Comparison of ENCODE assay signal across 20 cellular contexts in the genomic region with DNA sequence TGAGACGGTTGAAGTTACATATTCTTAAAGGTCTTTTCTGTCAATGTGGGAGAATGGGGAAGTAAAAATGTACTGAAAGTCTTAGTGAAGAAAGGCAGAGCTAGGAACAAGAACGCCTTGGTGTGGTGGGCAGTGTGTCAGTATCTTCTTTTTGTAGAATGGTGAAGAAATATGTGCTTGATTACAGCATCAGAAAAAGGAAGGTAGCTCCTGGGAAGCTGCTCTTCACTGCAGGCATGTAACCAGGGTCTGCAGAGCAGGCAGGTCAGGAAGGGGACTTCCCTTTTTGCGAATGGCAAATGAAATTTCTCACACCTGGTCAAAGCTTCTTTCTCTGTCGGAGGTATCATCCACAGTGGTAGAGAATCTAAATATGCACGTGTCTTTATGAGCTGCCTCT.
A peak's percentile ranks its signal among the peaks of the same experiment; 100 is the strongest.
DNase-seq lines count a peak whose midpoint lies in the region; ATAC-seq, FAIRE-seq and TF ChIP-seq lines count a peak whose summit lies in the region.
"Had no signal": no experiment of that assay in that cellular context is flagged by ENCODE, and none has a peak within 500 bp of the region (broad histone marks: within the 10 kb centered on the region; RNA-seq: fewer than 3 reads in every experiment).

No MANE protein-coding gene starts in this region.

- peaks cover 4% of the 10 kb centered on the region; the same call in 1 of the 2 replicates for H3K9me1 ChIP-seq in IMR-90 (ENCODE audit: insufficient read depth, low read length)

- H3K4me3 Mint-ChIP-seq in activated CD8-positive, alpha-beta memory T cell treated with anti-CD3 and anti-CD28 coated beads, Interleukin-2, amount 10 ng/mL, durations not matched to agents 7 days and 5 days, result no peak overlapping the region
- H3K4me3 Mint-ChIP-seq in activated CD8-positive, alpha-beta T cell treated with anti-CD3 and anti-CD28 coated beads for 36 hours, result no peak overlapping the region
- H3K4me3 Mint-ChIP-seq: activated naive CD8-positive, alpha-beta T cell; CD4-positive, CD25-positive, alpha-beta regulatory T cell; nephron had no signal

- no peaks in the 10 kb centered on the region for H3K79me2 ChIP-seq in GM12878 (ENCODE audit: control insufficient read depth, insufficient read depth, low read length)

- peak overlapping the region; percentile 0; the same call in 1 of the 2 replicates for H2BK120ac ChIP-seq in IMR-90 (ENCODE audit: low read depth, low read length)

- no peaks in the 10 kb centered on the region for H3K4me1 Mint-ChIP-seq in activated CD8-positive, alpha-beta memory T cell treated with anti-CD3 and anti-CD28 coated beads, Interleukin-2, amount 10 ng/mL, durations not matched to agents 7 days and 5 days
- no peaks in the 10 kb centered on the region for H3K4me1 Mint-ChIP-seq in activated CD8-positive, alpha-beta T cell treated with anti-CD3 and anti-CD28 coated beads for 36 hours (ENCODE audit: low read depth)
- H3K4me1 Mint-ChIP-seq: CD4-positive, CD25-positive, alpha-beta regulatory T cell had no signal

- H3K4me3 ChIP-seq in IMR-90 (ENCODE audit: insufficient read depth, low read depth, low read length), result no peak overlapping the region
- no peak overlapping the region for H3K4me3 ChIP-seq in GM12878
- H3K4me3 ChIP-seq: sigmoid colon, thoracic aorta had no signal

- DNase-seq in GM19239 (ENCODE audit: insufficient read length, low spot score) (no peak), IMR-90 (no peak), GM12878 (ENCODE audit: low read depth, low spot score) (no peak), GOT3 (lab: John Stamatoyannopoulos, UW) (no peak)
- DNase-seq in activated CD8-positive, alpha-beta memory T cell treated with anti-CD3 and anti-CD28 coated beads, Interleukin-2, amount 10 ng/mL, durations not matched to agents 7 days and 5 days, result no peak
- DNase-seq in activated CD8-positive, alpha-beta T cell treated with anti-CD3 and anti-CD28 coated beads for 36 hours, result no peak
- DNase-seq: activated CD8-positive, alpha-beta memory T cell treated with anti-CD3 and anti-CD28 coated beads for 24 hours; CD4-positive, CD25-positive, alpha-beta regulatory T cell; cerebellar nuclear complex; GDM1; hypothalamus; Karpas-422; NCI-H2107; sigmoid colon had no signal

- H3K9me3 ChIP-seq in IMR-90 (ENCODE audit: control insufficient read depth, insufficient read depth, low read length), result peaks cover 8% of the 10 kb centered on the region
- no peaks in the 10 kb centered on the region for H3K9me3 ChIP-seq in GM12878 (replicated peaks; ENCODE audit: control insufficient read depth, insufficient read depth, low read length)
- H3K9me3 ChIP-seq: sigmoid colon, thoracic aorta had no signal

- POLR2A ChIA-PET in IMR-90 (lab: Charles Lee; ENCODE audit: unreplicated experiment) (interaction anchor here (0.6 kb wide), 1 partner anchor 10 kb away, joined by 4 read pairs; no protein-coding TSS in a partner anchor), GM12878 (lab: Charles Lee) (no interaction called here)
- POLR2A ChIA-PET in activated CD8-positive, alpha-beta T cell treated with anti-CD3 and anti-CD28 coated beads for 36 hours (lab: Charles Lee), result no interaction called here

- BruUV-seq in IMR-90 (replicated peaks; lab: Mats Ljungman, UMichigan), result no TSS peak
- BruUV-seq in GM12878 (replicated peaks; lab: Mats Ljungman, UMichigan), result no TSS peak

- no peak overlapping the region for H3K56ac ChIP-seq in IMR-90 (ENCODE audit: extremely low read depth, insufficient read depth, low read length)

- ATAC-seq in HG02759 (IDR thresholded peaks at IDR 0.05; ENCODE audit: unreplicated experiment) (peak; percentile 75), IMR-90 (ENCODE audit: low read depth) (no peak), GM12878 (peak; percentile 80), GM19328 (IDR thresholded peaks at IDR 0.05; ENCODE audit: unreplicated experiment) (no peak)
- no peak for ATAC-seq in activated CD8-positive, alpha-beta memory T cell treated with anti-CD3 and anti-CD28 coated beads, Interleukin-2, amount 10 ng/mL, durations not matched to agents 7 days and 5 days
- ATAC-seq in activated CD8-positive, alpha-beta T cell treated with anti-CD3 and anti-CD28 coated beads for 36 hours, result no peak
- ATAC-seq: Panc1 had no signal

- H3K9ac ChIP-seq in IMR-90 (ENCODE audit: low read depth, low read length) (no peak overlapping the region), GM12878 (ENCODE audit: control insufficient read depth, insufficient read depth, low read length) (no peak overlapping the region)

- no peak overlapping the region for H2BK15ac ChIP-seq in IMR-90 (ENCODE audit: low read depth, low read length)

- H3K14ac ChIP-seq in IMR-90 (replicated peaks; ENCODE audit: low read depth, low read length), result no peak overlapping the region

- H4K8ac ChIP-seq in IMR-90 (ENCODE audit: low read depth in 2 of 2, low read length in 2 of 2), result peak overlapping the region in 1 of 2 experiments; percentile 11; a peak in 1 of 4 replicates

- peak overlapping the region; percentile 14; the same call in 1 of the 2 replicates for H3K4ac ChIP-seq in IMR-90 (ENCODE audit: low read depth, low read length)

- H3K4me1 ChIP-seq in IMR-90 (ENCODE audit: control insufficient read depth, insufficient read depth, low read length) (peaks cover 4% of the 10 kb centered on the region; the same call in 1 of the 2 replicates), GM12878 (ENCODE audit: control insufficient read depth, insufficient read depth, low read length) (no peaks in the 10 kb centered on the region)
- H3K4me1 ChIP-seq: sigmoid colon had no signal

- H3K23ac ChIP-seq in IMR-90 (ENCODE audit: low read depth, low read length), result no peak overlapping the region

- no peak for TF ChIP-seq CTCF in IMR-90 (conservative IDR thresholded peaks at IDR 0.05; ENCODE audit: low read depth, low read length)
- TF ChIP-seq CTCF in GM12878 (IDR thresholded peaks at IDR 0.05 in 2 of 3, conservative IDR thresholded peaks at IDR 0.05 in 1 of 3; ENCODE audit: control insufficient read depth in 2 of 3, extremely low read depth in 1 of 3, insufficient read depth in 1 of 3, low read depth in 3 of 3, low read length in 3 of 3), result no peak
- TF ChIP-seq CTCF in activated CD8-positive, alpha-beta T cell treated with anti-CD3 and anti-CD28 coated beads for 36 hours (IDR thresholded peaks at IDR 0.05), result no peak

- no peak overlapping the region for H2AK5ac ChIP-seq in IMR-90 (ENCODE audit: low read depth, low read length)

- peak overlapping the region; percentile 31 for H4K91ac ChIP-seq in IMR-90 (ENCODE audit: insufficient read depth, low read depth, low read length)

- RAD21 ChIA-PET in GM12878 (lab: Charles Lee; ENCODE audit: unreplicated experiment), result interaction anchor here (0.7 to 2.1 kb wide), 2 partner anchors 10 to 13 kb away, joined by 3 to 9 read pairs; no protein-coding TSS in a partner anchor

- H3K79me1 ChIP-seq in IMR-90 (ENCODE audit: low read depth in 1 of 2, low read length in 2 of 2), result no peaks in the 10 kb centered on the region

- FAIRE-seq in GM19239 (lab: Jason Lieb, UNC) (peak; percentile 54), GM12878 (lab: Jason Lieb, UNC) (no peak)

- no peaks in the 10 kb centered on the region for H3K36me3 ChIP-seq in IMR-90 (ENCODE audit: control insufficient read depth, insufficient read depth, low read length)
- H3K36me3 ChIP-seq in GM12878 (ENCODE audit: control insufficient read depth in 2 of 2, insufficient read depth in 2 of 2, low read length in 1 of 2), result no peaks in the 10 kb centered on the region
- H3K36me3 ChIP-seq: sigmoid colon, thoracic aorta had no signal

- H3K36me3 Mint-ChIP-seq in activated CD8-positive, alpha-beta memory T cell treated with anti-CD3 and anti-CD28 coated beads, Interleukin-2, amount 10 ng/mL, durations not matched to agents 7 days and 5 days, result no peaks in the 10 kb centered on the region
- H3K36me3 Mint-ChIP-seq in activated CD8-positive, alpha-beta T cell treated with anti-CD3 and anti-CD28 coated beads for 36 hours (ENCODE audit: low read depth), result no peaks in the 10 kb centered on the region
- H3K36me3 Mint-ChIP-seq: activated naive CD8-positive, alpha-beta T cell; CD4-positive, CD25-positive, alpha-beta regulatory T cell had no signal

- no peaks in the 10 kb centered on the region for H3K27me3 Mint-ChIP-seq in activated CD8-positive, alpha-beta memory T cell treated with anti-CD3 and anti-CD28 coated beads, Interleukin-2, amount 10 ng/mL, durations not matched to agents 7 days and 5 days
- H3K27me3 Mint-ChIP-seq in activated CD8-positive, alpha-beta T cell treated with anti-CD3 and anti-CD28 coated beads for 36 hours, result no peaks in the 10 kb centered on the region
- H3K27me3 Mint-ChIP-seq: activated naive CD8-positive, alpha-beta T cell; CD4-positive, CD25-positive, alpha-beta regulatory T cell had no signal

- no peak for TF ChIP-seq EP300 in GM12878 (IDR thresholded peaks at IDR 0.05; ENCODE audit: borderline replicate concordance in 1 of 2, control insufficient read depth in 1 of 2, low read depth in 2 of 2, low read length in 2 of 2)

- peak overlapping the region; percentile 82; the same call in 1 of the 2 replicates for H3K18ac ChIP-seq in IMR-90 (ENCODE audit: low read depth, low read length)

- H2AK9ac ChIP-seq in IMR-90 (replicated peaks; ENCODE audit: low read depth, low read length, poor library complexity), result no peak overlapping the region

- CTCF ChIA-PET in IMR-90 (lab: Yijun Ruan, JAX) (no interaction called here), GM12878 (lab: Yijun Ruan, JAX) (interaction anchor here (4.9 kb wide), 1 partner anchor 11 kb away, joined by 38 read pairs; no protein-coding TSS in a partner anchor)
- CTCF ChIA-PET in activated CD8-positive, alpha-beta memory T cell treated with anti-CD3 and anti-CD28 coated beads, Interleukin-2, amount 10 ng/mL, durations not matched to agents 7 days and 5 days (lab: Charles Lee), result no interaction called here
- CTCF ChIA-PET in activated CD8-positive, alpha-beta T cell treated with anti-CD3 and anti-CD28 coated beads for 36 hours (lab: Charles Lee), result no interaction called here

- peak overlapping the region; percentile 92; the same call in 1 of the 2 replicates for H4K5ac ChIP-seq in IMR-90 (ENCODE audit: low read depth, low read length)

- H2BK20ac ChIP-seq in IMR-90 (ENCODE audit: low read depth, low read length), result 0 out of 2 replicates have a peak overlapping the region, but pooled peaks have one; percentile 2

- H3K27ac Mint-ChIP-seq in activated CD8-positive, alpha-beta memory T cell treated with anti-CD3 and anti-CD28 coated beads, Interleukin-2, amount 10 ng/mL, durations not matched to agents 7 days and 5 days, result no peak overlapping the region
- no peak overlapping the region for H3K27ac Mint-ChIP-seq in activated CD8-positive, alpha-beta T cell treated with anti-CD3 and anti-CD28 coated beads for 36 hours
- H3K27ac Mint-ChIP-seq: activated naive CD8-positive, alpha-beta T cell; CD4-positive, CD25-positive, alpha-beta regulatory T cell; nephron had no signal

- H3K9me3 Mint-ChIP-seq in activated CD8-positive, alpha-beta memory T cell treated with anti-CD3 and anti-CD28 coated beads, Interleukin-2, amount 10 ng/mL, durations not matched to agents 7 days and 5 days (ENCODE audit: low read depth), result no peaks in the 10 kb centered on the region
- H3K9me3 Mint-ChIP-seq in activated CD8-positive, alpha-beta T cell treated with anti-CD3 and anti-CD28 coated beads for 36 hours, result peaks cover 1% of the 10 kb centered on the region

- H4K20me1 ChIP-seq in IMR-90 (ENCODE audit: insufficient read depth, low read length) (no peaks in the 10 kb centered on the region), GM12878 (ENCODE audit: control insufficient read depth, insufficient read depth) (no peaks in the 10 kb centered on the region)

- intact Hi-C loops in IMR-90 (cut with micrococcal nuclease), result no loop called here
- intact Hi-C loops in GM12878 (cut with micrococcal nuclease; ENCODE audit: unreplicated experiment), result no loop called here
- intact Hi-C loops in activated CD8-positive, alpha-beta T cell treated with anti-CD3 and anti-CD28 coated beads for 36 hours (cut with micrococcal nuclease), result no loop called here

- H2BK5ac ChIP-seq in IMR-90 (ENCODE audit: low read depth, low read length, poor library complexity, severe bottlenecking), result peak overlapping the region; percentile 83

- WGBS in IMR-90 (ENCODE audit: extremely low coverage in 2 of 2, insufficient read length in 1 of 2), 2 experiments, result 90% methylated on average over 1 of the region's 5 CpGs; no CpG with 5 or more reads in 1 of the 2 experiments
- WGBS in GM12878 (ENCODE audit: insufficient coverage, insufficient replicate concordance, low lambda C conversion rate, missing lambda C conversion rate), result 1% methylated on average over 5 of the region's 5 CpGs

- SMC1A ChIA-PET in GM12878 (lab: Charles Lee; ENCODE audit: uncharacterized antibody, unreplicated experiment), result interaction anchor here (0.6 to 3.1 kb wide), 6 partner anchors 10 to 116 kb away, joined by 3 to 19 read pairs (median 4); no protein-coding TSS in a partner anchor

- H2AFZ ChIP-seq in IMR-90 (replicated peaks; ENCODE audit: low read length, poor library complexity) (no peak overlapping the region), GM12878 (ENCODE audit: control insufficient read depth, low read depth, low read length) (no peak overlapping the region)

- H3K27ac ChIP-seq in IMR-90 (ENCODE audit: insufficient read depth, low read length) (no peak overlapping the region), GM12878 (ENCODE audit: control insufficient read depth, insufficient read depth) (no peak overlapping the region)
- H3K27ac ChIP-seq: sigmoid colon, thoracic aorta had no signal

- H3K27me3 ChIP-seq in IMR-90 (ENCODE audit: control insufficient read depth, insufficient read depth, low read length), result no peaks in the 10 kb centered on the region
- no peaks in the 10 kb centered on the region for H3K27me3 ChIP-seq in GM12878 (replicated peaks in 1 of 2; ENCODE audit: control insufficient read depth in 2 of 2, insufficient read depth in 2 of 2, low read length in 1 of 2)
- H3K27me3 ChIP-seq: sigmoid colon had no signal

- TF ChIP-seq POLR2A in IMR-90 (IDR thresholded peaks at IDR 0.05; ENCODE audit: low read depth, low read length) (no peak), GM12878 (IDR thresholded peaks at IDR 0.05; ENCODE audit: low read depth, low read length) (no peak)

- TF ChIP-seq RAD21 in IMR-90 (IDR thresholded peaks at IDR 0.05; ENCODE audit: low read length) (no peak), GM12878 (IDR thresholded peaks at IDR 0.05; ENCODE audit: insufficient read depth, low read depth, low read length) (no peak)

- dilution Hi-C loops in IMR-90 (cut with HindIII; ENCODE audit: low sequenced_read_pairs, unreplicated experiment), result no loop called here

- in situ Hi-C loops in IMR-90 (cut with MboI; ENCODE audit: low sequenced_read_pairs) (no loop called here), GM12878 (cut with MboI) (no loop called here)

- H3K4me2 ChIP-seq in IMR-90 (ENCODE audit: low read depth, low read length), result no peak overlapping the region
- no peak overlapping the region for H3K4me2 ChIP-seq in GM12878 (ENCODE audit: control insufficient read depth, insufficient read depth)

Comparison
In these comparisons a context has a peak if more than half of its experiments do, and no peak if none do; other contexts are left out.
1. ATAC-seq: peak in HG02759 (single experiment) and GM12878 (single experiment); none in IMR-90 (single experiment), GM19328 (single experiment), activated CD8-positive, alpha-beta memory T cell treated with anti-CD3 and anti-CD28 coated beads, Interleukin-2, amount 10 ng/mL, durations not matched to agents 7 days and 5 days (single experiment) and activated CD8-positive, alpha-beta T cell treated with anti-CD3 and anti-CD28 coated beads for 36 hours (single experiment).